Comparison of ENCODE assay signal across 33 cellular contexts in the genomic region with DNA sequence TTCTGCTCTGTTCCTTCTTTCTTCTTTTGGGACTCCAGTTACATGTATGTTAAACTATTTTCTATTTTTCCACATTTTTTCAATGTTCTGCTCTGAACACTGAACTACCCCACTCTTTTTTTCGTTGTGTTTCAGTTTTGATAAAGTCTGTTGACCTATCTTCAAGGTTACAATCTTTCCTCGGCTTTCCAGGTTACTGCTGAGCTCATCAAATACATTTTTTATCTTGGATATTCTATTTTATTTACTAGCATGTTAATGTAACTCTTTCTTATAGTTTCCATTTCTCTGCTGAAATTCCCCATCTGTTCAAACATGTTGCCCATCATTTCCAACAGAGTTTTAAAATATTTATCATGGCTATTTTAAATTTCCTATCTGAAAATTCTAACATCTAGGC. TPM values are rescaled to one million over a fixed set of nuclear protein-coding genes. Genes with fewer than 3 reads are reported as not detected.
"Had no signal": no experiment of that assay in that cellular context is flagged by ENCODE, and none has a peak within 500 bp of the region (broad histone marks: within the 10 kb centered on the region; RNA-seq: fewer than 3 reads in every experiment).

No MANE protein-coding gene starts in this region.

- H3K4me1 Mint-ChIP-seq: endodermal cell; memory B cell; naive thymus-derived CD4-positive, alpha-beta T cell had no signal

- H3K36me3 ChIP-seq: colonic mucosa, esophagus squamous epithelium, gastrocnemius medialis, heart right ventricle, left lung, lower lobe of right lung had no signal

- DNase-seq: colonic mucosa; cortex of kidney; effector CD8-positive, alpha-beta T cell; effector memory CD8-positive, alpha-beta T cell; endodermal cell; esophagus squamous epithelium; foreskin fibroblast; foreskin melanocyte; gastrocnemius medialis; glutamatergic neuron; heart right ventricle; hippocampal formation; left cardiac atrium; left lung; left ventricle myocardium superior; lower lobe of right lung; mesendoderm; midbrain; naive thymus-derived CD4-positive, alpha-beta T cell had no signal

- FAIRE-seq: endometrium, islet of Langerhans, keratinocyte had no signal

- H3K4me1 ChIP-seq: colonic mucosa, esophagus squamous epithelium, gastrocnemius medialis, heart right ventricle, left lung, lower lobe of right lung had no signal

- H3K4me3 ChIP-seq: colonic mucosa, esophagus squamous epithelium, gastrocnemius medialis, heart right ventricle, left lung, lower lobe of right lung had no signal

- H3K9me3 Mint-ChIP-seq: effector memory CD8-positive, alpha-beta T cell had no signal

- H3K27ac ChIP-seq: colonic mucosa, epithelial cell of prostate, esophagus squamous epithelium, gastrocnemius medialis, heart right ventricle, left lung, lower lobe of right lung had no signal

- H3K27ac Mint-ChIP-seq: dendritic cell treated with granulocyte-macrophage colony-stimulating factor and Interleukin-4, amounts not matched to agents 40 ng/mL and 50 ng/mL, for 4 days; effector memory CD8-positive, alpha-beta T cell; endodermal cell; memory B cell; naive thymus-derived CD4-positive, alpha-beta T cell had no signal

- H3K9me3 ChIP-seq: colonic mucosa, esophagus squamous epithelium, gastrocnemius medialis, left lung, lower lobe of right lung had no signal

- ATAC-seq: effector memory CD8-positive, alpha-beta T cell; esophagus mucosa; gastrocnemius medialis; heart right ventricle; left cardiac atrium; left lung; left ventricle myocardium superior; lower lobe of right lung; naive thymus-derived CD4-positive, alpha-beta T cell had no signal

- H3K4me3 Mint-ChIP-seq: dendritic cell treated with granulocyte-macrophage colony-stimulating factor and Interleukin-4, amounts not matched to agents 40 ng/mL and 50 ng/mL, for 4 days; effector memory CD8-positive, alpha-beta T cell; endodermal cell; memory B cell; naive thymus-derived CD4-positive, alpha-beta T cell had no signal

RNA-seq across cellular contexts. Expression of a gene that starts 13.8 kb away (rescaled TPM):
- total RNA-seq: colonic mucosa; dermis microvascular lymphatic vessel endothelial cell; endodermal cell; esophagus mucosa; esophagus squamous epithelium; gastrocnemius medialis; glomerular endothelial cell; heart right ventricle; left cardiac atrium; left lung; left ventricle myocardium superior; lower leg skin; lower lobe of right lung; lung microvascular endothelial cell; mononuclear cell; mucosa of gallbladder; naive thymus-derived CD4-positive, alpha-beta T cell had no signal
- polyA plus RNA-seq: heart right ventricle; keratinocyte; naive thymus-derived CD4-positive, alpha-beta T cell had no signal

RNA-seq across cellular contexts. Expression of a gene that starts 56.8 kb away (rescaled TPM):
- total RNA-seq: dermis microvascular lymphatic vessel endothelial cell; glomerular endothelial cell; kidney epithelial cell; lung microvascular endothelial cell; mononuclear cell; naive thymus-derived CD4-positive, alpha-beta T cell had no signal
- polyA plus RNA-seq: naive thymus-derived CD4-positive, alpha-beta T cell had no signal
